Comparison of ENCODE assay signal across 19 cellular contexts in the genomic region with DNA sequence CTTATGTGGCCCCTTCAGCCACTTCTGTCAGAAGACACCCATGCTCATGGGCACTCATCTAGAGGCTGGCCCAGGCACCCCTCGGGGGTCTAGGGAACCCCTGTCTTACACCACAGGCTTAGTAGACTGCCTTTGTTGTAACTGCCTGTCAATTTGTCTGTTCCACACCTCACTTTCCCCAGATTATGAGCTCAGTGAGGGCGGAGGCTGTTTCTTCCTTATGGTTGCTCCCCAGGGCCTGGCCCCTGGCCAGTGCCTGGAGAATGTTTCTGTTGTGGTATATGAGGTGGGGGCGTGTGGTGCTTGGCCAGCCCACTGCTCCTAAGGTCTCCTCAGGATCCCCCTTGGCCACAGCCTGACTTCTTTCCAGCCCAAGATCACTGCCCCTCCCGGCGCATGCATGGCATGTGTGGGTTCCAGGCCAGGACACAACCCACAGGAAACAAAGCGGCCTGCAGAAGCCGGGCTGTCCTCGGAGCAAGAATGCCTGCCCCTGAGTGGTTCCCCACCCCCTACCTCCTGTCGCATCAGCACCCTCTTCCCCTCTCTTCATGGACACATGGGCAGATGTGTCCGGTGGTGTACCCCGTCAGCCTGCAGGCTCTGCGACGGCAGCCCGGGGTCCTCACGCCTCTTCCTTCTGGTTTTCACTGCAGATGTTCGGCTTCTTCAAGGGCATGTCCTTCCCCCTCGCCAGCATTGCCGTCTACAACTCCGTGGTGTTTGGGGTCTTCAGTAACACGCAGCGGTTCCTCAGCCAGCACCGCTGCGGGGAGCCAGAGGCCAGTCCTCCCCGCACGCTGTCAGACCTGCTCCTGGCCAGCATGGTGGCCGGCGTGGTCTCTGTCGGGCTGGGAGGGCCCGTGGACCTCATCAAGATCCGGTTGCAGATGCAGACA. TPM values are rescaled to one million over a fixed set of nuclear protein-coding genes. Genes with fewer than 3 reads are reported as not detected.
A peak's percentile ranks its signal among the peaks of the same experiment; 100 is the strongest.
DNase-seq lines count a peak whose midpoint lies in the region; TF ChIP-seq lines count a peak whose summit lies in the region.
"Had no signal": no experiment of that assay in that cellular context is flagged by ENCODE, and none has a peak within 500 bp of the region (broad histone marks: within the 10 kb centered on the region; RNA-seq: fewer than 3 reads in every experiment).

No MANE protein-coding gene starts in this region.

- CTCF ChIA-PET in A673 (lab: Charles Lee) (no interaction called here), MCF 10A (lab: Yijun Ruan, JAX) (interaction anchor here (1.3 kb wide), 1 partner anchor 9 kb away, joined by 5 read pairs; no protein-coding TSS in a partner anchor)

- H3K4me1 ChIP-seq in osteoblast (ENCODE audit: insufficient read depth, low read length) (no peaks in the 10 kb centered on the region), transverse colon (no peaks in the 10 kb centered on the region), A673 (ENCODE audit: insufficient read depth, low read length, poor library complexity, severe bottlenecking) (no peaks in the 10 kb centered on the region)

- H3K4me3 ChIP-seq in osteoblast (ENCODE audit: insufficient read depth, low read length), result no peak overlapping the region
- H3K4me3 ChIP-seq in transverse colon, result no peak overlapping the region
- H3K4me3 ChIP-seq in A673 (ENCODE audit: low read depth, low read length, poor library complexity, severe bottlenecking), result no peak overlapping the region
- H3K4me3 ChIP-seq: MG63 had no signal

- DNase-seq in astrocyte of the hippocampus (ENCODE audit: low read depth, low spot score) (peak; percentile 43), endothelial cell (ENCODE audit: low spot score) (no peak), osteoblast (ENCODE audit: insufficient read length, low spot score, missing footprints) (peak; percentile 31), transverse colon (peak; percentile 30), A673 (ENCODE audit: low spot score) (no peak), MCF 10A (ENCODE audit: unreplicated experiment) (no peak), dedifferentiated amniotic fluid mesenchymal stem cell (ENCODE audit: extremely low spot score) (no peak)
- DNase-seq: CD4-positive, CD25-positive, alpha-beta regulatory T cell; COR-L47; DMS79; Kasumi-1; MG63; NCI-H1048; NCI-H1417 treated with DMSO at 0.1 percent for 48 hours; NCI-H187; NCI-H446; NCI-H526; PC-3; RPMI8226 had no signal

- WGBS in transverse colon (ENCODE audit: low coverage in 1 of 2), 2 donors, result 81% methylated on average over 29 of the region's 30 CpGs; no CpG with 5 or more reads in 1 of the 2 donors

- intact Hi-C loops in transverse colon (cut with DNase I; ENCODE audit: low total_unique reads), result no loop called here
- intact Hi-C loops in A673 (cut with micrococcal nuclease; ENCODE audit: unreplicated experiment), result no loop called here
- intact Hi-C loops in MCF 10A (cut with micrococcal nuclease), result no loop called here

- TF ChIP-seq CTCF in endothelial cell (IDR thresholded peaks at IDR 0.05; ENCODE audit: unreplicated experiment) (no peak), osteoblast (IDR thresholded peaks at IDR 0.05; ENCODE audit: extremely low read depth, low read depth, low read length) (no peak), transverse colon (IDR thresholded peaks at IDR 0.05) (no peak), A673 (conservative IDR thresholded peaks at IDR 0.05; ENCODE audit: low read depth, low read length) (no peak), MCF 10A (IDR thresholded peaks at IDR 0.05; ENCODE audit: unreplicated experiment) (no peak)

- peak overlapping the region; percentile 19 for H3K27ac Mint-ChIP-seq in endothelial cell (ENCODE audit: unreplicated experiment)
- H3K27ac Mint-ChIP-seq in MCF 10A (ENCODE audit: low read depth, unreplicated experiment), result no peak overlapping the region
- H3K27ac Mint-ChIP-seq: CD4-positive, CD25-positive, alpha-beta regulatory T cell had no signal

- no peak overlapping the region for H3K4me2 ChIP-seq in osteoblast (ENCODE audit: insufficient read depth, low read length)

- no TSS peak for BruUV-seq in A673 (replicated peaks; lab: Mats Ljungman, UMichigan)
- no TSS peak for BruUV-seq in MCF 10A (replicated peaks; lab: Mats Ljungman, UMichigan)

- POLR2A ChIA-PET in A673 (lab: Charles Lee; ENCODE audit: low non-redundant PET) (no interaction called here), MCF 10A (lab: Yijun Ruan, JAX) (no interaction called here)

- no peaks in the 10 kb centered on the region for H3K36me3 ChIP-seq in osteoblast (ENCODE audit: insufficient read depth, low read length)
- H3K36me3 ChIP-seq in transverse colon, result no peaks in the 10 kb centered on the region
- no peaks in the 10 kb centered on the region for H3K36me3 ChIP-seq in A673 (ENCODE audit: insufficient read depth, low read length, poor library complexity, severe bottlenecking)
- H3K36me3 ChIP-seq: MG63 had no signal

- TF ChIP-seq EP300 in transverse colon (IDR thresholded peaks at IDR 0.05; ENCODE audit: low read depth), result no peak

- no peaks in the 10 kb centered on the region for H3K36me3 Mint-ChIP-seq in endothelial cell (ENCODE audit: low read depth, unreplicated experiment)
- no peaks in the 10 kb centered on the region for H3K36me3 Mint-ChIP-seq in MCF 10A (ENCODE audit: insufficient read depth, unreplicated experiment)
- H3K36me3 Mint-ChIP-seq: CD4-positive, CD25-positive, alpha-beta regulatory T cell had no signal

- no peak for TF ChIP-seq POLR2A in transverse colon (IDR thresholded peaks at IDR 0.05)

- no peak overlapping the region for H2AFZ ChIP-seq in osteoblast (ENCODE audit: low read length)

- H3K9me3 Mint-ChIP-seq in endothelial cell (ENCODE audit: unreplicated experiment), result no peaks in the 10 kb centered on the region
- H3K9me3 Mint-ChIP-seq in MCF 10A (ENCODE audit: unreplicated experiment), result no peaks in the 10 kb centered on the region

- H3K27ac ChIP-seq in osteoblast (ENCODE audit: low read depth, low read length) (no peak overlapping the region), transverse colon (no peak overlapping the region), A673 (ENCODE audit: low read depth, low read length, poor library complexity, severe bottlenecking) (no peak overlapping the region)

- no peaks in the 10 kb centered on the region for H3K79me2 ChIP-seq in osteoblast (ENCODE audit: insufficient read depth, low read length)

- H3K4me1 Mint-ChIP-seq in endothelial cell (ENCODE audit: unreplicated experiment), result no peaks in the 10 kb centered on the region
- H3K4me1 Mint-ChIP-seq in MCF 10A (ENCODE audit: insufficient read depth, unreplicated experiment), result no peaks in the 10 kb centered on the region
- H3K4me1 Mint-ChIP-seq: CD4-positive, CD25-positive, alpha-beta regulatory T cell had no signal

- peaks cover 1% of the 10 kb centered on the region for H3K27me3 Mint-ChIP-seq in endothelial cell (ENCODE audit: unreplicated experiment)
- H3K27me3 Mint-ChIP-seq in MCF 10A (ENCODE audit: insufficient read depth, unreplicated experiment), result peaks cover 14% of the 10 kb centered on the region
- H3K27me3 Mint-ChIP-seq: CD4-positive, CD25-positive, alpha-beta regulatory T cell had no signal

- H3K9me3 ChIP-seq in osteoblast (ENCODE audit: low read depth, low read length), result no peaks in the 10 kb centered on the region
- no peaks in the 10 kb centered on the region for H3K9me3 ChIP-seq in transverse colon
- H3K9me3 ChIP-seq in A673 (ENCODE audit: low read depth, low read length, poor library complexity, severe bottlenecking), result no peaks in the 10 kb centered on the region

- in situ Hi-C loops in transverse colon (cut with MboI; ENCODE audit: low pct_ligation_motif_present in 1 of 4, low pct_unique_long_range_greater_than_20kb in 1 of 4, low sequenced_read_pairs in 3 of 4), result no loop called here

- H3K27me3 ChIP-seq in osteoblast (ENCODE audit: insufficient read depth, low read length) (peaks cover 39% of the 10 kb centered on the region), transverse colon (no peaks in the 10 kb centered on the region), A673 (replicated peaks; ENCODE audit: insufficient read depth, low read depth, low read length, poor library complexity) (peaks cover 58% of the 10 kb centered on the region)

- H3K4me3 Mint-ChIP-seq in endothelial cell (ENCODE audit: unreplicated experiment) (no peak overlapping the region), MCF 10A (ENCODE audit: unreplicated experiment) (no peak overlapping the region)
- H3K4me3 Mint-ChIP-seq: CD4-positive, CD25-positive, alpha-beta regulatory T cell had no signal

- no peaks in the 10 kb centered on the region for H4K20me1 ChIP-seq in osteoblast (ENCODE audit: insufficient read depth, low read length)

RNA-seq across cellular contexts. Expression of a gene that starts 17.7 kb away (rescaled TPM):
- total RNA-seq in endothelial cell (ENCODE audit: unreplicated experiment), result not detected
- total RNA-seq in osteoblast, result not detected in 2 replicates
- 1 to 10 TPM in 2 of 4 donors, under 1 TPM in 1, not detected in 1; 0.48 to 2.6 (median 1.8) TPM for total RNA-seq in transverse colon
- total RNA-seq in A673 (2021), result not detected in 2 replicates
- not detected in 2 replicates for total RNA-seq in MCF 10A (2022)
- total RNA-seq: CD4-positive, CD25-positive, alpha-beta regulatory T cell; PC-3 had no signal

RNA-seq across cellular contexts. Expression of a gene that starts 43.5 kb away (rescaled TPM):
- not detected for total RNA-seq in endothelial cell (ENCODE audit: unreplicated experiment)
- total RNA-seq in osteoblast, result not detected in 2 replicates
- not detected for total RNA-seq in transverse colon
- not detected in 2 replicates for total RNA-seq in A673 (2021)
- total RNA-seq in MCF 10A (2022), result not detected in 2 replicates
- total RNA-seq: CD4-positive, CD25-positive, alpha-beta regulatory T cell; PC-3 had no signal

Comparison
In these comparisons a context has a peak if more than half of its experiments do, and no peak if none do; other contexts are left out.
1. DNase-seq: peak in astrocyte of the hippocampus (single experiment), osteoblast (single experiment) and transverse colon (single experiment); none in endothelial cell (single experiment), A673 (single experiment), MCF 10A (single experiment) and dedifferentiated amniotic fluid mesenchymal stem cell (single experiment).